In genomic region chr3:142934897-142935269, GRCh38 we compare ENCODE assay signal across 9 cellular contexts. TPM values are rescaled to one million over a fixed set of nuclear protein-coding genes. Genes with fewer than 3 reads are reported as not detected.
"Had no signal": no experiment of that assay in that cellular context is flagged by ENCODE, and none has a peak within 500 bp of the region (broad histone marks: within the 10 kb centered on the region; RNA-seq: fewer than 3 reads in every experiment).

No MANE protein-coding gene starts in this region.

- DNase-seq: IMR-90, KBM-7, KG1 had no signal

- H3K27ac ChIP-seq: HL-60 had no signal

- ATAC-seq: HepG2, K562 had no signal

- FAIRE-seq: HepG2, K562 had no signal

- H3K4me3 ChIP-seq: K562 had no signal

RNA-seq across cellular contexts. Expression of gene PAQR9, which starts 28.6 kb away (rescaled TPM):
- total RNA-seq: HT-29, HT1080, IMR-90 had no signal
- polyA plus RNA-seq: IgD-negative memory B cell had no signal

RNA-seq across cellular contexts. Expression of gene PCOLCE2, which starts 46.0 kb away (rescaled TPM):
- polyA plus RNA-seq: IgD-negative memory B cell had no signal
